ENCODE assay signal across 34 cellular contexts in the genomic region with DNA sequence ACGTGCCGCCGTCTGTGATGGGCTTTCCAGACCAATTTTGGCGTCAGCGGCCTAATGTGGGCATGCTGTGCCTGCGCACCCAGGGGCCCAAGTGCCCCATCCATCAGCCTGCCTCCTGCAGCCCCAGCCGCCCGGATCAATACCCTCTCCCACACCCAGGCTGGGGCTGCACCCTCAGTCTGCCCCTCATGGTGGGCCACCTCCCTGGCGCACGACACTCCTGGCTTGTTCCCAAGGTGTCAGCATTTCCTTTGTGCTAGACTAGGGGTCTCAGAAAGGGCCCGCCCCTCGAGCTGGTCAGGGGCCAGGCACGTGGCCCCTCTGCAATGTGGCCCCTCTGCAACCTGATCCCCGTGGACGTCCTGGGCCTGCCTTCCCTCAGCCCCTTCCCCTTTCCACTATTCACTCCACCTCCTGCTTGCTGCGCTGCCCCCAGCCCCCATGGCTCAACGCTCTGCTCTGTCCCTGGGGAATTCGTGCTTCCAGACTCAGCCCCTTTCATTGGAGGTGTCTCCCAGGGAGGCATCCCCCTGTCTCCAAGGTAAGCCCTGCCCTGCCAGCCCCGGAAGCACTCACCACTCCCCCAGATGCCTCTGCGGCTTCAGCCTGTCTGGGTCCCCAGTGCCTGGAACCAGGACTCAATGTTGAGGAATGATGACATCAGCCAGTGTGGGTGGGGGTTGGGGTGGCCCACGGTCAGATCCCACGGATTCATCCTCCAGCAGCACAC.
DNase-seq lines count a peak whose midpoint lies in the region; ATAC-seq, FAIRE-seq and TF ChIP-seq lines count a peak whose summit lies in the region.
"Had no signal": no experiment of that assay in that cellular context is flagged by ENCODE, and none has a peak within 500 bp of the region (broad histone marks: within the 10 kb centered on the region; RNA-seq: fewer than 3 reads in every experiment).

No MANE protein-coding gene starts in this region.

- TF ChIP-seq EP300 in K562 (IDR thresholded peaks at IDR 0.05; ENCODE audit: low read length) (no peak), upper lobe of left lung (IDR thresholded peaks at IDR 0.05) (no peak)

- peak; percentile 30; the same call in 1 of the 3 replicates for ATAC-seq in K562
- ATAC-seq in lower lobe of right lung, result no peak
- ATAC-seq in upper lobe of left lung (ENCODE audit: low FRiP score in 2 of 2), result no peak
- no peak for ATAC-seq in HG03280 (IDR thresholded peaks at IDR 0.05; ENCODE audit: unreplicated experiment)
- ATAC-seq: naive thymus-derived CD4-positive, alpha-beta T cell had no signal

- TF ChIP-seq RAD21 in K562 (CRISPR knock-in tag; conservative IDR thresholded peaks at IDR 0.05 in 1 of 2, IDR thresholded peaks at IDR 0.05 in 1 of 2), result no peak

- in situ Hi-C loops in K562 (cut with MboI), result no loop called here

- peaks cover 2 to 26% of the 10 kb centered on the region in 2 experiments; a peak in 2 of 5 replicates for H3K27me3 ChIP-seq in K562 (ENCODE audit: control insufficient read depth in 2 of 2, insufficient read depth in 2 of 2, low read length in 2 of 2)
- peaks cover 6% of the 10 kb centered on the region for H3K27me3 ChIP-seq in lower lobe of right lung (ENCODE audit: low read depth)
- H3K27me3 ChIP-seq in upper lobe of left lung, result no peaks in the 10 kb centered on the region
- H3K27me3 ChIP-seq: ascending aorta, BE2C, cardiac muscle cell, ovary, right atrium auricular region had no signal

- H3K4me1 ChIP-seq in K562 (replicated peaks in 1 of 2; ENCODE audit: control insufficient read depth in 2 of 2, insufficient read depth in 2 of 2, low read length in 2 of 2), result no peaks in the 10 kb centered on the region
- H3K4me1 ChIP-seq in lower lobe of right lung, result no peaks in the 10 kb centered on the region
- H3K4me1 ChIP-seq in upper lobe of left lung, result no peaks in the 10 kb centered on the region
- H3K4me1 ChIP-seq: ascending aorta, BE2C, left ventricle myocardium inferior, right atrium auricular region had no signal

- no peak for FAIRE-seq in K562 (lab: Jason Lieb, UNC)
- FAIRE-seq: endometrium, G401.6 had no signal

- no peaks in the 10 kb centered on the region for H3K79me2 ChIP-seq in K562 (ENCODE audit: control insufficient read depth, insufficient read depth, low read length)

- CTCF ChIA-PET in K562 (lab: Yijun Ruan, JAX; ENCODE audit: low intra/inter-chr PET ratio), result no interaction called here

- H3K9ac ChIP-seq in K562 (ENCODE audit: insufficient read depth in 1 of 2, low read depth in 2 of 2, low read length in 2 of 2), result no peak overlapping the region

- intact Hi-C loops in K562 (cut with micrococcal nuclease) (no loop called here), lower lobe of right lung (cut with DNase I) (no loop called here)

- peak; percentile 48 for DNase-seq in activated effector memory CD4-positive, alpha-beta T cell treated with anti-CD3 and anti-CD28 coated beads, Interleukin-2, amount 50 U/mL, for 16 hours
- DNase-seq in activated effector memory CD4-positive, alpha-beta T cell treated with Interleukin-2 at 50 U/mL for 16 hours, result no peak
- DNase-seq in K562 (ENCODE audit: extremely low read depth in 1 of 4, low spot score in 3 of 4) (no peak), lower lobe of right lung (peak; percentile 34), upper lobe of left lung (peak; percentile 16 to 62), Kasumi-1 (lab: John Stamatoyannopoulos, UW) (no peak), COLO668 (lab: John Stamatoyannopoulos, UW; ENCODE audit: unreplicated experiment) (no peak)
- DNase-seq: activated CD4-positive, alpha-beta T cell treated with anti-CD3 and anti-CD28 coated beads, Interleukin-2, amount 50 U/mL, for 1 hour; activated gamma-delta T cell; activated naive CD8-positive, alpha-beta T cell treated with anti-CD3 and anti-CD28 coated beads, Interleukin-2, amount 10 ng/mL, durations not matched to agents 7 days and 5 days; BE2C; cortex of kidney; HFFc6; hippocampal formation; left ventricle myocardium inferior; midbrain; MV-4-11; naive thymus-derived CD4-positive, alpha-beta T cell; NCI-H146; NCI-H2107; NCI-H82; ovary; stimulated activated CD4-positive, alpha-beta T cell treated with anti-CD3 and anti-CD28 coated beads, Interleukin-12 subunit alpha, Interleukin-12 subunit beta, amount 100 ng/mL, for 4 hours; stimulated activated CD4-positive, alpha-beta T cell treated with anti-CD3 and anti-CD28 coated beads, Interleukin-4, amount 100 ng/mL, for 1 hour; trophoblast cell had no signal

- no TSS peak for BruUV-seq in K562 (replicated peaks; lab: Mats Ljungman, UMichigan)

- POLR2A ChIA-PET in K562 (lab: Yijun Ruan, JAX), result interaction anchor here (0.6 kb wide), 1 partner anchor 1077 kb away, joined by 3 read pairs; no protein-coding TSS in a partner anchor

- H3K27ac ChIP-seq in K562 (ENCODE audit: extremely low read depth, low read depth, low read length), result no peak overlapping the region
- no peak overlapping the region for H3K27ac ChIP-seq in lower lobe of right lung
- no peak overlapping the region for H3K27ac ChIP-seq in upper lobe of left lung
- H3K27ac ChIP-seq: ascending aorta, cardiac muscle cell, HL-60, left ventricle myocardium inferior, ovary, right atrium auricular region, RWPE1, SK-N-MC had no signal

- H3K4me3 ChIP-seq in K562 (no peak overlapping the region), lower lobe of right lung (no peak overlapping the region), upper lobe of left lung (no peak overlapping the region)
- H3K4me3 ChIP-seq: ascending aorta, cardiac muscle cell, left ventricle myocardium inferior, ovary, right atrium auricular region, SK-N-MC had no signal

- H3K4me2 ChIP-seq in K562 (ENCODE audit: insufficient read depth, low read length), result no peak overlapping the region

- no peak overlapping the region for H2AFZ ChIP-seq in K562 (ENCODE audit: low read depth, low read length)

- TF ChIP-seq POLR2A in K562 (conservative IDR thresholded peaks at IDR 0.05) (no peak), upper lobe of left lung (IDR thresholded peaks at IDR 0.05) (no peak)

- no peaks in the 10 kb centered on the region for H3K9me3 ChIP-seq in K562 (replicated peaks; ENCODE audit: control insufficient read depth, insufficient read depth, low read depth, low read length)
- no peaks in the 10 kb centered on the region for H3K9me3 ChIP-seq in lower lobe of right lung
- no peaks in the 10 kb centered on the region for H3K9me3 ChIP-seq in upper lobe of left lung
- H3K9me3 ChIP-seq: ascending aorta, BE2C, left ventricle myocardium inferior, right atrium auricular region had no signal

- H3K36me3 ChIP-seq in K562 (ENCODE audit: control insufficient read depth, insufficient read depth, low read length) (no peaks in the 10 kb centered on the region), lower lobe of right lung (no peaks in the 10 kb centered on the region), upper lobe of left lung (no peaks in the 10 kb centered on the region)
- H3K36me3 ChIP-seq: ascending aorta, BE2C, cardiac muscle cell, left ventricle myocardium inferior, ovary, right atrium auricular region had no signal

- H4K20me1 ChIP-seq in K562 (replicated peaks; ENCODE audit: control insufficient read depth, insufficient read depth, low read length), result no peaks in the 10 kb centered on the region

- H3K9me1 ChIP-seq in K562 (ENCODE audit: control insufficient read depth, insufficient read depth, low read length), result no peaks in the 10 kb centered on the region

- TF ChIP-seq CTCF in K562 (IDR thresholded peaks at IDR 0.05 in 2 of 3, conservative IDR thresholded peaks at IDR 0.05 in 1 of 3; ENCODE audit: insufficient read depth in 2 of 3, low read depth in 1 of 3, low read length in 3 of 3) (no peak), lower lobe of right lung (IDR thresholded peaks at IDR 0.05) (no peak), upper lobe of left lung (IDR thresholded peaks at IDR 0.05) (no peak)

- 1% methylated on average over 20 of the region's 22 CpGs for WGBS in K562 (ENCODE audit: insufficient coverage, low coverage, missing lambda C conversion rate)
- WGBS in upper lobe of left lung, 2 donors, result 64 to 73% methylated on average over 19 to 22 of the region's 22 CpGs

TF ChIP-seq in K562, 482 proteins besides CTCF, POLR2A, EP300 and RAD21 (continues in another document):
- TF ChIP-seq, protein P1, sequence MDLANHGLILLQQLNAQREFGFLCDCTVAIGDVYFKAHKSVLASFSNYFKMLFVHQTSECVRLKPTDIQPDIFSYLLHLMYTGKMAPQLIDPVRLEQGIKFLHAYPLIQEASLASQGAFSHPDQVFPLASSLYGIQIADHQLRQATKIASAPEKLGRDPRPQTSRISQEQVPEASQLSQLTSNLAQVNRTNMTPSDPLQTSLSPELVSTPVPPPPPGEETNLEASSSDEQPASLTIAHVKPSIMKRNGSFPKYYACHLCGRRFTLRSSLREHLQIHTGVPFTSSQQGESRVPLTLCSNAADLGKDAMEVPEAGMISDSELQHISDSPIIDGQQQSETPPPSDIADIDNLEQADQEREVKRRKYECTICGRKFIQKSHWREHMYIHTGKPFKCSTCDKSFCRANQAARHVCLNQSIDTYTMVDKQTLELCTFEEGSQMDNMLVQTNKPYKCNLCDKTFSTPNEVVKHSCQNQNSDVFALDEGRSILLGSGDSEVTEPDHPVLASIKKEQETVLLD (IDR thresholded peaks at IDR 0.05), result no peak
- TF ChIP-seq, protein P2, sequence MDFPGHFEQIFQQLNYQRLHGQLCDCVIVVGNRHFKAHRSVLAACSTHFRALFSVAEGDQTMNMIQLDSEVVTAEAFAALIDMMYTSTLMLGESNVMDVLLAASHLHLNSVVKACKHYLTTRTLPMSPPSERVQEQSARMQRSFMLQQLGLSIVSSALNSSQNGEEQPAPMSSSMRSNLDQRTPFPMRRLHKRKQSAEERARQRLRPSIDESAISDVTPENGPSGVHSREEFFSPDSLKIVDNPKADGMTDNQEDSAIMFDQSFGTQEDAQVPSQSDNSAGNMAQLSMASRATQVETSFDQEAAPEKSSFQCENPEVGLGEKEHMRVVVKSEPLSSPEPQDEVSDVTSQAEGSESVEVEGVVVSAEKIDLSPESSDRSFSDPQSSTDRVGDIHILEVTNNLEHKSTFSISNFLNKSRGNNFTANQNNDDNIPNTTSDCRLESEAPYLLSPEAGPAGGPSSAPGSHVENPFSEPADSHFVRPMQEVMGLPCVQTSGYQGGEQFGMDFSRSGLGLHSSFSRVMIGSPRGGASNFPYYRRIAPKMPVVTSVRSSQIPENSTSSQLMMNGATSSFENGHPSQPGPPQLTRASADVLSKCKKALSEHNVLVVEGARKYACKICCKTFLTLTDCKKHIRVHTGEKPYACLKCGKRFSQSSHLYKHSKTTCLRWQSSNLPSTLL (IDR thresholded peaks at IDR 0.05), result no peak

Comparison
In these comparisons a context has a peak if more than half of its experiments do, and no peak if none do; other contexts are left out.
1. DNase-seq: peak in activated effector memory CD4-positive, alpha-beta T cell treated with anti-CD3 and anti-CD28 coated beads, Interleukin-2, amount 50 U/mL, for 16 hours (single experiment), lower lobe of right lung (single experiment) and upper lobe of left lung (2 of 2); none in activated effector memory CD4-positive, alpha-beta T cell treated with Interleukin-2 at 50 U/mL for 16 hours (single experiment), K562 (0 of 4), Kasumi-1 (0 of 2) and COLO668 (single experiment).